In the genomic region with DNA sequence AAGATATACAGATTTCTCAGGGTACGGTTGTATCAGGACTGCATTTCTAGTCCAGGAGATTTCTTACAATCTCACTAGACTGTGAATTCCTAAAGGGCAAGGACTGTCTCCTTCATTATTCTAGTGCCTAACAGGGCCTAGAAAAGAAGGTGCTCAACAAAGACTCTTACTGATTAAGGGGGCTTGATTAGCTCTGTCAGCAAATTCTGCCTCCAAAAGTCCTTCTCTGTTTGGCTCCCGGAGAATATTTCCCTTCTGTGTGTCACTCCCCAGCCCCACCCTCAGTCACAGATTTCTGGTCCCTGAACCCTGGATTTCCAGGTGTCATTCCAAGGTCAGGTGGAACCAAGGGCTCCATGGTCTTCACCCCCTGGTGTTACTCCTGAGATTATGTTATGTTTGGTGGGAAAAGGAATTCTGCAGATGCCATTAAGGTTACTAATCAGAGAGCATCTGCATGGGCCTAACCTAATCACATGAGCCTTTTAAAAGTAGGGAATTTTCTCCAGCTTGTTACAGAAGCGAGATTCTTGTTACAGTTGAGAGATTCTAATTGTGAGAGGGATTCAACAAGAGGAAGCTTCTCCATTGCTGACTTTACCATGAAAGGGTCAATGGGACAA, we compare ENCODE assay signal across 24 cellular contexts.
DNase-seq lines count a peak whose midpoint lies in the region; ATAC-seq and TF ChIP-seq lines count a peak whose summit lies in the region.
"Had no signal": no experiment of that assay in that cellular context is flagged by ENCODE, and none has a peak within 500 bp of the region (broad histone marks: within the 10 kb centered on the region; RNA-seq: fewer than 3 reads in every experiment).

No MANE protein-coding gene starts in this region.

- 57 to 78% methylated on average over 3 of the region's 3 CpGs for WGBS in thyroid gland, 2 donors

- H3K27ac ChIP-seq in thyroid gland (peak overlapping the region in 2 of 3 donors; percentile 4 to 26), coronary artery (no peak overlapping the region)
- H3K27ac ChIP-seq: BLaER1, SJSA1 had no signal

- H3K27me3 ChIP-seq in thyroid gland: no peaks in the 10 kb centered on the region
- H3K27me3 ChIP-seq: BLaER1, MG63, SJSA1 had no signal

- TF ChIP-seq CTCF in thyroid gland (IDR thresholded peaks at IDR 0.05) (no peak), coronary artery (IDR thresholded peaks at IDR 0.05) (no peak)

- no peak for ATAC-seq in SK-N-SH treated with all-trans-retinoic acid at 6 μM for 48 hours
- ATAC-seq: Right ventricle myocardium inferior had no signal

- intact Hi-C loops in thyroid gland (cut with DNase I): no loop called here

- TF ChIP-seq POLR2A in thyroid gland (IDR thresholded peaks at IDR 0.05): no peak

- H3K4me1 ChIP-seq in thyroid gland: peaks cover 14 to 24% of the 10 kb centered on the region in 2 donors

- DNase-seq in EH (ENCODE audit: low read depth): peak; percentile 55
- DNase-seq in M059J (ENCODE audit: low read depth): peak; percentile 42
- DNase-seq in kidney glomerular epithelial cell (lab: John Stamatoyannopoulos, UW): peak; percentile 15
- DNase-seq in thyroid gland: no peak
- no peak for DNase-seq in NCI-H1092 (lab: John Stamatoyannopoulos, UW)
- no peak for DNase-seq in coronary artery (ENCODE audit: low spot score)
- DNase-seq: CD4-positive, alpha-beta T cell; COR-L47; DMS 273 treated with DMSO at 0.1 percent for 48 hours; DMS79 treated with DMSO at 0.1 percent for 48 hours; GOT3; HCEC 1CT; Kasumi-1; MG63; NCI-H1417 treated with DMSO at 0.1 percent for 48 hours; NCI-H187 treated with DMSO at 0.1 percent for 48 hours; NCI-H2107; NCI-H446 treated with DMSO at 0.1 percent for 48 hours; NCI-H526 treated with DMSO at 0.1 percent for 48 hours; OCI-M1 had no signal

- H3K36me3 ChIP-seq in thyroid gland: no peaks in the 10 kb centered on the region
- H3K36me3 ChIP-seq: BLaER1, MG63, SJSA1 had no signal

- no peaks in the 10 kb centered on the region for H3K9me3 ChIP-seq in thyroid gland
- H3K9me3 ChIP-seq: BLaER1, MG63, SJSA1 had no signal

- no peak overlapping the region for H3K4me3 ChIP-seq in thyroid gland (replicated peaks in 1 of 3)
- no peak overlapping the region for H3K4me3 ChIP-seq in coronary artery
- H3K4me3 ChIP-seq: BLaER1, MG63, SJSA1 had no signal

TF ChIP-seq in SK-N-SH treated with all-trans-retinoic acid at 6 μM for 48 hours, 23 proteins besides CTCF, POLR2A, EP300 and RAD21:
- TF ChIP-seq TCF4 (CRISPR knock-in tag; IDR thresholded peaks at IDR 0.05; ENCODE audit: borderline replicate concordance) (no peak), CREB5 (CRISPR knock-in tag; IDR thresholded peaks at IDR 0.05; ENCODE audit: low read depth) (no peak), ZFP3 (CRISPR knock-in tag; IDR thresholded peaks at IDR 0.05) (no peak), ZC3H10 (CRISPR knock-in tag; IDR thresholded peaks at IDR 0.05) (no peak), ARNTL (CRISPR knock-in tag; IDR thresholded peaks at IDR 0.05; ENCODE audit: borderline replicate concordance, low read depth) (no peak), GLIS3 (CRISPR knock-in tag; IDR thresholded peaks at IDR 0.05) (no peak), POU6F1 (CRISPR knock-in tag; IDR thresholded peaks at IDR 0.05; ENCODE audit: borderline replicate concordance, low read depth) (no peak), ISL1 (CRISPR knock-in tag; IDR thresholded peaks at IDR 0.05) (no peak), CSDC2 (CRISPR knock-in tag; IDR thresholded peaks at IDR 0.05) (no peak), TSHZ2 (CRISPR knock-in tag; IDR thresholded peaks at IDR 0.05) (no peak), ZNF8 (CRISPR knock-in tag; IDR thresholded peaks at IDR 0.05) (no peak), ZNF70 (CRISPR knock-in tag; IDR thresholded peaks at IDR 0.05) (no peak), SNAI2 (CRISPR knock-in tag; IDR thresholded peaks at IDR 0.05) (no peak), OSR1 (CRISPR knock-in tag; IDR thresholded peaks at IDR 0.05) (no peak)
- TF ChIP-seq, protein P1, sequence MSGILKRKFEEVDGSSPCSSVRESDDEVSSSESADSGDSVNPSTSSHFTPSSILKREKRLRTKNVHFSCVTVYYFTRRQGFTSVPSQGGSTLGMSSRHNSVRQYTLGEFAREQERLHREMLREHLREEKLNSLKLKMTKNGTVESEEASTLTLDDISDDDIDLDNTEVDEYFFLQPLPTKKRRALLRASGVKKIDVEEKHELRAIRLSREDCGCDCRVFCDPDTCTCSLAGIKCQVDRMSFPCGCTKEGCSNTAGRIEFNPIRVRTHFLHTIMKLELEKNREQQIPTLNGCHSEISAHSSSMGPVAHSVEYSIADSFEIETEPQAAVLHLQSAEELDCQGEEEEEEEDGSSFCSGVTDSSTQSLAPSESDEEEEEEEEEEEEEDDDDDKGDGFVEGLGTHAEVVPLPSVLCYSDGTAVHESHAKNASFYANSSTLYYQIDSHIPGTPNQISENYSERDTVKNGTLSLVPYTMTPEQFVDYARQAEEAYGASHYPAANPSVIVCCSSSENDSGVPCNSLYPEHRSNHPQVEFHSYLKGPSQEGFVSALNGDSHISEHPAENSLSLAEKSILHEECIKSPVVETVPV (CRISPR knock-in tag; IDR thresholded peaks at IDR 0.05): no peak

Comparison
In these comparisons a context has a peak if more than half of its experiments do, and no peak if none do; other contexts are left out.
1. DNase-seq: peak in EH (single experiment), M059J (single experiment) and kidney glomerular epithelial cell (single experiment); none in thyroid gland (0 of 2), NCI-H1092 (single experiment) and coronary artery (single experiment).
2. H3K27ac ChIP-seq: peak in thyroid gland (2 of 3); none in coronary artery (0 of 2).